17 cellular contexts compared by ENCODE assay signal in the genomic region with DNA sequence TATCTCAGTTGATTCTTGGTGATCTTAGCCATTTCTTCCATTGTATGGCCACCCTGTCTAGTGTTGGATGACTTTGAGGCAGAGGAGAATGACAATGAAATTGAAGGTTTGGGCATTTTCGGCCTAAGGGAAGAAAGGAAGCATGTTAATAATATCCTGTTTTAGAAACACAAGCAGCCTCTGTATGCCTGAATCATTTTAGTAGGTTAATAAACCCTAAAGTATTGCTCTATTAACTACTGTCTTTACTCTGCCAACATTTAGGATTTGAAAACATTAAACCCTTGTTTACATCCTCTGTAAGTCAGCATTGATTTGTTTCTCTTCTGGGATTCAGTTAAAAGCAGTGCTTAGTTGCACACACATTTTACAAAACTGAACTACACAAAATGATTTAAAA.
"Had no signal": no experiment of that assay in that cellular context is flagged by ENCODE, and none has a peak within 500 bp of the region (broad histone marks: within the 10 kb centered on the region; RNA-seq: fewer than 3 reads in every experiment).

No MANE protein-coding gene starts in this region.

- H3K27ac ChIP-seq: ovary, WERI-Rb-1 had no signal

- H3K36me3 ChIP-seq: ovary, WERI-Rb-1 had no signal

- H3K27me3 ChIP-seq: ovary had no signal

- H3K4me3 ChIP-seq: ovary had no signal

- DNase-seq: activated CD4-positive, alpha-beta T cell treated with anti-CD3 and anti-CD28 coated beads for 1 hour; activated CD4-positive, alpha-beta T cell treated with anti-CD3 and anti-CD28 coated beads, Interleukin-2, amount 50 U/mL, for 1 hour; activated gamma-delta T cell treated with Interleukin-2 at 50 U/mL for 16 hours; activated T-cell treated with anti-CD3 and anti-CD28 coated beads, Interleukin-2, amount 50 U/mL, for 1 hour; aorta; caudate nucleus; effector CD4-positive, alpha-beta T cell; immature natural killer cell; naive thymus-derived CD8-positive, alpha-beta T cell; ovary; small intestine; stimulated activated CD4-positive, alpha-beta T cell treated with anti-CD3 and anti-CD28 coated beads, Interleukin-15, amount 100 ng/mL, for 24 hours; T-cell; trophoblast cell; WERI-Rb-1 had no signal

- H3K9me3 ChIP-seq: ovary had no signal

- ATAC-seq: left lobe of liver; naive thymus-derived CD8-positive, alpha-beta T cell; stimulated activated memory B cell treated with anti-CD40 and anti-IgM and Interleukin-4, amounts not matched to agents 10 μg/mL and 1 μg/mL and 100 μg/mL, for 72 hours; T-cell had no signal
